2 cellular contexts compared by ENCODE assay signal in the genomic region with DNA sequence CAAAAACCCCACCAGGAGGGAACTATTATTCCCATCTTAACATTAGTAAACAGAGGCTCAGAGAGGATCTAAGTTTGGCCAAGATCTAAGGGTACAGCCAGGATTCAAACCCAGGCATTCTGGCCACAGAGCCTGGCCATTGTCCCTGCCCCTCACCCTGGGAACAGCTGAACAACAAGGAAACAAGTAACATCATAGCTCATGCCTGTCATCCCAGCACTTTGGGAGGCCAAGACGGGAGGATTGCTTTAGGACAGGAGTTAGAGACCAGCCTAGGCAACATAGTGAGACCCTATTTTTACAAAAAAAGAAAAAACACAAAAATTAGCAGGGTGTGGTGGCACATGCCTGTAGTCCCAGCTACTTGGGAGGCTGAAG.
TF ChIP-seq lines count a peak whose summit lies in the region.

No MANE protein-coding gene starts in this region.

TF ChIP-seq in IMR-90, 13 proteins besides CTCF, POLR2A, EP300 and RAD21:
- TF ChIP-seq MAFK (IDR thresholded peaks at IDR 0.05; ENCODE audit: low read depth, low read length) (no peak), SMC3 (IDR thresholded peaks at IDR 0.05; ENCODE audit: low read depth, low read length) (no peak), CEBPB (IDR thresholded peaks at IDR 0.05; ENCODE audit: low read depth, low read length) (no peak), MAZ (IDR thresholded peaks at IDR 0.05; ENCODE audit: borderline replicate concordance, low read depth, low read length) (no peak), RFX5 (IDR thresholded peaks at IDR 0.05; ENCODE audit: low read depth, low read length) (no peak), FOS (IDR thresholded peaks at IDR 0.05; ENCODE audit: low read depth, low read length) (no peak), RCOR1 (IDR thresholded peaks at IDR 0.05; ENCODE audit: insufficient replicate concordance, low read length) (no peak), CHD1 (IDR thresholded peaks at IDR 0.05; ENCODE audit: low read depth, low read length) (no peak), NFE2L2 (IDR thresholded peaks at IDR 0.05; ENCODE audit: low read depth, low read length) (no peak), MXI1 (IDR thresholded peaks at IDR 0.05; ENCODE audit: borderline replicate concordance, low read depth, low read length) (no peak), BHLHE40 (IDR thresholded peaks at IDR 0.05; ENCODE audit: low read depth, low read length) (no peak)
- TF ChIP-seq, protein P1, sequence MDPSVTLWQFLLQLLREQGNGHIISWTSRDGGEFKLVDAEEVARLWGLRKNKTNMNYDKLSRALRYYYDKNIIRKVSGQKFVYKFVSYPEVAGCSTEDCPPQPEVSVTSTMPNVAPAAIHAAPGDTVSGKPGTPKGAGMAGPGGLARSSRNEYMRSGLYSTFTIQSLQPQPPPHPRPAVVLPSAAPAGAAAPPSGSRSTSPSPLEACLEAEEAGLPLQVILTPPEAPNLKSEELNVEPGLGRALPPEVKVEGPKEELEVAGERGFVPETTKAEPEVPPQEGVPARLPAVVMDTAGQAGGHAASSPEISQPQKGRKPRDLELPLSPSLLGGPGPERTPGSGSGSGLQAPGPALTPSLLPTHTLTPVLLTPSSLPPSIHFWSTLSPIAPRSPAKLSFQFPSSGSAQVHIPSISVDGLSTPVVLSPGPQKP (IDR thresholded peaks at IDR 0.05; ENCODE audit: borderline replicate concordance, low read depth, low read length): no peak
- TF ChIP-seq, protein P2, sequence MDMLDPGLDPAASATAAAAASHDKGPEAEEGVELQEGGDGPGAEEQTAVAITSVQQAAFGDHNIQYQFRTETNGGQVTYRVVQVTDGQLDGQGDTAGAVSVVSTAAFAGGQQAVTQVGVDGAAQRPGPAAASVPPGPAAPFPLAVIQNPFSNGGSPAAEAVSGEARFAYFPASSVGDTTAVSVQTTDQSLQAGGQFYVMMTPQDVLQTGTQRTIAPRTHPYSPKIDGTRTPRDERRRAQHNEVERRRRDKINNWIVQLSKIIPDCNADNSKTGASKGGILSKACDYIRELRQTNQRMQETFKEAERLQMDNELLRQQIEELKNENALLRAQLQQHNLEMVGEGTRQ (IDR thresholded peaks at IDR 0.05; ENCODE audit: low read depth, low read length): no peak

TF ChIP-seq in K562, 482 proteins besides CTCF, POLR2A, EP300 and RAD21:
- TF ChIP-seq, protein P3, sequence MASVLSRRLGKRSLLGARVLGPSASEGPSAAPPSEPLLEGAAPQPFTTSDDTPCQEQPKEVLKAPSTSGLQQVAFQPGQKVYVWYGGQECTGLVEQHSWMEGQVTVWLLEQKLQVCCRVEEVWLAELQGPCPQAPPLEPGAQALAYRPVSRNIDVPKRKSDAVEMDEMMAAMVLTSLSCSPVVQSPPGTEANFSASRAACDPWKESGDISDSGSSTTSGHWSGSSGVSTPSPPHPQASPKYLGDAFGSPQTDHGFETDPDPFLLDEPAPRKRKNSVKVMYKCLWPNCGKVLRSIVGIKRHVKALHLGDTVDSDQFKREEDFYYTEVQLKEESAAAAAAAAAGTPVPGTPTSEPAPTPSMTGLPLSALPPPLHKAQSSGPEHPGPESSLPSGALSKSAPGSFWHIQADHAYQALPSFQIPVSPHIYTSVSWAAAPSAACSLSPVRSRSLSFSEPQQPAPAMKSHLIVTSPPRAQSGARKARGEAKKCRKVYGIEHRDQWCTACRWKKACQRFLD (CRISPR knock-in tag; IDR thresholded peaks at IDR 0.05): peak; percentile 9; the same call in 1 of the 2 replicates
- no peak for TF ChIP-seq SP1 (CRISPR knock-in tag; IDR thresholded peaks at IDR 0.05)
- no peak for TF ChIP-seq ZNF586 (CRISPR knock-in tag; conservative IDR thresholded peaks at IDR 0.05)
- no peak for TF ChIP-seq TARDBP (IDR thresholded peaks at IDR 0.05)
- TF ChIP-seq, protein P4, sequence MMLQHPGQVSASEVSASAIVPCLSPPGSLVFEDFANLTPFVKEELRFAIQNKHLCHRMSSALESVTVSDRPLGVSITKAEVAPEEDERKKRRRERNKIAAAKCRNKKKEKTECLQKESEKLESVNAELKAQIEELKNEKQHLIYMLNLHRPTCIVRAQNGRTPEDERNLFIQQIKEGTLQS (IDR thresholded peaks at IDR 0.05): no peak
- TF ChIP-seq, protein P4 (CRISPR knock-in tag; conservative IDR thresholded peaks at IDR 0.05): no peak
TF ChIP-seq in K562: peak in this region for 1.
